ENCODE assay signal across 1 cellular context in the genomic region with DNA sequence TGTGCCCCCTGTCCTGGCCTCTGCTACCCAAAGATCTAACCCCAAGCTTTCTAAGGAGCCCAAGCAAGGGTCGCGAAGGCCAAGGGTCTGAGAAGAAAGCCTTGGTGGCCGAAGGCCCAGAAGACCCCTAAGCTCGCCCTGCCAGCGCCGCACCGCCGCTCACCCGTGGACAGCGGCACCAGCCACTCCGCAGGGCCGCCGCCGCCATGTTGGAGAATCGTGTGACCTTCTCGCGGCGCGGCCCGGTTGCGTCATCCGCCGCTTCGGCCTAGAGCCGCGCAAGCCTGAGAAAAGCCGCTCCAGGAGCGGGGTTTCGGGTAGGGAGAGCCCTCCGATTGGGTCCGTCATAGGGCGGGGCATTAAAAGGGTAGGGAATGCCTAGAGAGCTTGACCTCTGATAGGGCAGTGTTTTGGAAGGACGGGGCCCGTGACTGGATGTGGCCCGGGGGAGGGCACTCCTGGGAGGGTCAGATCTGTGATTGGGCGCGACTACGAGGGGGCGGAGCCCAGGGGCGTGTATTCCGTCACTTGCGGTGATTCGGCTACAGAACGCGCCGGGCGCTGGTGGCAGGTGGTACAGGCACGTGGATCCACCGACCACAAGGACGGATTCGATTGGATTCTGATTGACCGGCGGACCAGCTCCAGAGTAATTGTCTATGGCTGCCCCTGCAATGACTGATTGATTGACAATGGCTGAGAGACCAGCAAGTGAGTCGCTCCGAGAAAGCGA.
A peak's percentile ranks its signal among the peaks of the same experiment; 100 is the strongest.
TF ChIP-seq lines count a peak whose summit lies in the region.

A gene with protein sequence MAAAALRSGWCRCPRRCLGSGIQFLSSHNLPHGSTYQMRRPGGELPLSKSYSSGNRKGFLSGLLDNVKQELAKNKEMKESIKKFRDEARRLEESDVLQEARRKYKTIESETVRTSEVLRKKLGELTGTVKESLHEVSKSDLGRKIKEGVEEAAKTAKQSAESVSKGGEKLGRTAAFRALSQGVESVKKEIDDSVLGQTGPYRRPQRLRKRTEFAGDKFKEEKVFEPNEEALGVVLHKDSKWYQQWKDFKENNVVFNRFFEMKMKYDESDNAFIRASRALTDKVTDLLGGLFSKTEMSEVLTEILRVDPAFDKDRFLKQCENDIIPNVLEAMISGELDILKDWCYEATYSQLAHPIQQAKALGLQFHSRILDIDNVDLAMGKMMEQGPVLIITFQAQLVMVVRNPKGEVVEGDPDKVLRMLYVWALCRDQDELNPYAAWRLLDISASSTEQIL (minus strand): TSS at position 223 of the 733 bp plus-strand sequence. CDS start 15 bp downstream, at position 208.

TF ChIP-seq in HEK293, 187 proteins besides CTCF, POLR2A, EP300 and RAD21 (continued from another document and continues in another):
- TF ChIP-seq, protein P1, sequence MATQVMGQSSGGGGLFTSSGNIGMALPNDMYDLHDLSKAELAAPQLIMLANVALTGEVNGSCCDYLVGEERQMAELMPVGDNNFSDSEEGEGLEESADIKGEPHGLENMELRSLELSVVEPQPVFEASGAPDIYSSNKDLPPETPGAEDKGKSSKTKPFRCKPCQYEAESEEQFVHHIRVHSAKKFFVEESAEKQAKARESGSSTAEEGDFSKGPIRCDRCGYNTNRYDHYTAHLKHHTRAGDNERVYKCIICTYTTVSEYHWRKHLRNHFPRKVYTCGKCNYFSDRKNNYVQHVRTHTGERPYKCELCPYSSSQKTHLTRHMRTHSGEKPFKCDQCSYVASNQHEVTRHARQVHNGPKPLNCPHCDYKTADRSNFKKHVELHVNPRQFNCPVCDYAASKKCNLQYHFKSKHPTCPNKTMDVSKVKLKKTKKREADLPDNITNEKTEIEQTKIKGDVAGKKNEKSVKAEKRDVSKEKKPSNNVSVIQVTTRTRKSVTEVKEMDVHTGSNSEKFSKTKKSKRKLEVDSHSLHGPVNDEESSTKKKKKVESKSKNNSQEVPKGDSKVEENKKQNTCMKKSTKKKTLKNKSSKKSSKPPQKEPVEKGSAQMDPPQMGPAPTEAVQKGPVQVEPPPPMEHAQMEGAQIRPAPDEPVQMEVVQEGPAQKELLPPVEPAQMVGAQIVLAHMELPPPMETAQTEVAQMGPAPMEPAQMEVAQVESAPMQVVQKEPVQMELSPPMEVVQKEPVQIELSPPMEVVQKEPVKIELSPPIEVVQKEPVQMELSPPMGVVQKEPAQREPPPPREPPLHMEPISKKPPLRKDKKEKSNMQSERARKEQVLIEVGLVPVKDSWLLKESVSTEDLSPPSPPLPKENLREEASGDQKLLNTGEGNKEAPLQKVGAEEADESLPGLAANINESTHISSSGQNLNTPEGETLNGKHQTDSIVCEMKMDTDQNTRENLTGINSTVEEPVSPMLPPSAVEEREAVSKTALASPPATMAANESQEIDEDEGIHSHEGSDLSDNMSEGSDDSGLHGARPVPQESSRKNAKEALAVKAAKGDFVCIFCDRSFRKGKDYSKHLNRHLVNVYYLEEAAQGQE (tag by site-specific recombination; IDR thresholded peaks at IDR 0.05), result peak; percentile 91
- TF ChIP-seq ZNF776 (tag by site-specific recombination; IDR thresholded peaks at IDR 0.05; ENCODE audit: borderline replicate concordance), result no peak
- TF ChIP-seq, protein P2, sequence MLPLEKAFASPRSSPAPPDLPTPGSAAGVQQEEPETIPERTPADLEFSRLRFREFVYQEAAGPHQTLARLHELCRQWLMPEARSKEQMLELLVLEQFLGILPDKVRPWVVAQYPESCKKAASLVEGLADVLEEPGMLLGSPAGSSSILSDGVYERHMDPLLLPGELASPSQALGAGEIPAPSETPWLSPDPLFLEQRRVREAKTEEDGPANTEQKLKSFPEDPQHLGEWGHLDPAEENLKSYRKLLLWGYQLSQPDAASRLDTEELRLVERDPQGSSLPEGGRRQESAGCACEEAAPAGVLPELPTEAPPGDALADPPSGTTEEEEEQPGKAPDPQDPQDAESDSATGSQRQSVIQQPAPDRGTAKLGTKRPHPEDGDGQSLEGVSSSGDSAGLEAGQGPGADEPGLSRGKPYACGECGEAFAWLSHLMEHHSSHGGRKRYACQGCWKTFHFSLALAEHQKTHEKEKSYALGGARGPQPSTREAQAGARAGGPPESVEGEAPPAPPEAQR (tag by site-specific recombination; IDR thresholded peaks at IDR 0.05), result no peak
- no peak; the same call in 1 of the 2 replicates for TF ChIP-seq ZNF701 (tag by site-specific recombination; IDR thresholded peaks at IDR 0.05)
- TF ChIP-seq KLF9 (tag by site-specific recombination; IDR thresholded peaks at IDR 0.05; ENCODE audit: low read depth), result peak; percentile 80
- no peak for TF ChIP-seq MZF1 (tag by site-specific recombination; IDR thresholded peaks at IDR 0.05; ENCODE audit: borderline replicate concordance)
- TF ChIP-seq ZNF707 (tag by site-specific recombination; IDR thresholded peaks at IDR 0.05), result no peak
- peak; percentile 93 for TF ChIP-seq ZNF610 (tag by site-specific recombination; IDR thresholded peaks at IDR 0.05; ENCODE audit: borderline replicate concordance)
- no peak for TF ChIP-seq ZNF600 (tag by site-specific recombination; IDR thresholded peaks at IDR 0.05)
- TF ChIP-seq ZNF623 (tag by site-specific recombination; IDR thresholded peaks at IDR 0.05), result no peak
- TF ChIP-seq ZSCAN30 (tag by site-specific recombination; IDR thresholded peaks at IDR 0.05), result peak; percentile 55
- no peak for TF ChIP-seq ZNF830 (tag by site-specific recombination; IDR thresholded peaks at IDR 0.05; ENCODE audit: low read depth)
- no peak for TF ChIP-seq ZNF114 (tag by site-specific recombination; IDR thresholded peaks at IDR 0.05)
- TF ChIP-seq, protein P3, sequence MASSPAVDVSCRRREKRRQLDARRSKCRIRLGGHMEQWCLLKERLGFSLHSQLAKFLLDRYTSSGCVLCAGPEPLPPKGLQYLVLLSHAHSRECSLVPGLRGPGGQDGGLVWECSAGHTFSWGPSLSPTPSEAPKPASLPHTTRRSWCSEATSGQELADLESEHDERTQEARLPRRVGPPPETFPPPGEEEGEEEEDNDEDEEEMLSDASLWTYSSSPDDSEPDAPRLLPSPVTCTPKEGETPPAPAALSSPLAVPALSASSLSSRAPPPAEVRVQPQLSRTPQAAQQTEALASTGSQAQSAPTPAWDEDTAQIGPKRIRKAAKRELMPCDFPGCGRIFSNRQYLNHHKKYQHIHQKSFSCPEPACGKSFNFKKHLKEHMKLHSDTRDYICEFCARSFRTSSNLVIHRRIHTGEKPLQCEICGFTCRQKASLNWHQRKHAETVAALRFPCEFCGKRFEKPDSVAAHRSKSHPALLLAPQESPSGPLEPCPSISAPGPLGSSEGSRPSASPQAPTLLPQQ (tag by site-specific recombination; IDR thresholded peaks at IDR 0.05), result 0 out of 2 replicates have a peak, but pooled peaks have one; percentile 7
- TF ChIP-seq BCL11B (tag by site-specific recombination; IDR thresholded peaks at IDR 0.05; ENCODE audit: low read depth), result 0 out of 2 replicates have a peak, but pooled peaks have one; percentile 59
- no peak for TF ChIP-seq ZNF768 (tag by site-specific recombination; IDR thresholded peaks at IDR 0.05)
- TF ChIP-seq SP2 (tag by site-specific recombination; IDR thresholded peaks at IDR 0.05), result peak; percentile 100
- TF ChIP-seq ZFP3 (tag by site-specific recombination; IDR thresholded peaks at IDR 0.05; ENCODE audit: low read depth), result no peak
- TF ChIP-seq ZEB2 (tag by site-specific recombination; IDR thresholded peaks at IDR 0.05), result peak; percentile 82
- TF ChIP-seq, protein P4, sequence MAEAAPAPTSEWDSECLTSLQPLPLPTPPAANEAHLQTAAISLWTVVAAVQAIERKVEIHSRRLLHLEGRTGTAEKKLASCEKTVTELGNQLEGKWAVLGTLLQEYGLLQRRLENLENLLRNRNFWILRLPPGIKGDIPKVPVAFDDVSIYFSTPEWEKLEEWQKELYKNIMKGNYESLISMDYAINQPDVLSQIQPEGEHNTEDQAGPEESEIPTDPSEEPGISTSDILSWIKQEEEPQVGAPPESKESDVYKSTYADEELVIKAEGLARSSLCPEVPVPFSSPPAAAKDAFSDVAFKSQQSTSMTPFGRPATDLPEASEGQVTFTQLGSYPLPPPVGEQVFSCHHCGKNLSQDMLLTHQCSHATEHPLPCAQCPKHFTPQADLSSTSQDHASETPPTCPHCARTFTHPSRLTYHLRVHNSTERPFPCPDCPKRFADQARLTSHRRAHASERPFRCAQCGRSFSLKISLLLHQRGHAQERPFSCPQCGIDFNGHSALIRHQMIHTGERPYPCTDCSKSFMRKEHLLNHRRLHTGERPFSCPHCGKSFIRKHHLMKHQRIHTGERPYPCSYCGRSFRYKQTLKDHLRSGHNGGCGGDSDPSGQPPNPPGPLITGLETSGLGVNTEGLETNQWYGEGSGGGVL (tag by site-specific recombination; IDR thresholded peaks at IDR 0.05), result no peak
- TF ChIP-seq ZNF76 (tag by site-specific recombination; IDR thresholded peaks at IDR 0.05; ENCODE audit: borderline replicate concordance, low read depth), result peak; percentile 54; the same call in 1 of the 2 replicates
- peak; percentile 61; the same call in 1 of the 2 replicates for TF ChIP-seq KLF8 (tag by site-specific recombination; IDR thresholded peaks at IDR 0.05)
- peak; percentile 59; the same call in 1 of the 2 replicates for TF ChIP-seq ZNF391 (tag by site-specific recombination; IDR thresholded peaks at IDR 0.05; ENCODE audit: borderline replicate concordance, low read depth)
- TF ChIP-seq, protein P5, sequence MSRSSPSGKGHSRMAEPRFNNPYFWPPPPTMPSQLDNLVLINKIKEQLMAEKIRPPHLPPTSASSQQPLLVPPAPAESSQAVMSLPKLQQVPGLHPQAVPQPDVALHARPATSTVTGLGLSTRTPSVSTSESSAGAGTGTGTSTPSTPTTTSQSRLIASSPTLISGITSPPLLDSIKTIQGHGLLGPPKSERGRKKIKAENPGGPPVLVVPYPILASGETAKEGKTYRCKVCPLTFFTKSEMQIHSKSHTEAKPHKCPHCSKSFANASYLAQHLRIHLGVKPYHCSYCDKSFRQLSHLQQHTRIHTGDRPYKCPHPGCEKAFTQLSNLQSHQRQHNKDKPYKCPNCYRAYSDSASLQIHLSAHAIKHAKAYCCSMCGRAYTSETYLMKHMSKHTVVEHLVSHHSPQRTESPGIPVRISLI (tag by site-specific recombination; IDR thresholded peaks at IDR 0.05), result no peak
- no peak for TF ChIP-seq ZNF624 (tag by site-specific recombination; IDR thresholded peaks at IDR 0.05)
- TF ChIP-seq SCRT1 (tag by site-specific recombination; IDR thresholded peaks at IDR 0.05; ENCODE audit: borderline replicate concordance), result no peak
- TF ChIP-seq ZNF791 (tag by site-specific recombination; IDR thresholded peaks at IDR 0.05), result no peak
- TF ChIP-seq GFI1B (tag by site-specific recombination; IDR thresholded peaks at IDR 0.05), result no peak
- TF ChIP-seq KLF16 (tag by site-specific recombination; IDR thresholded peaks at IDR 0.05), result peak; percentile 61; the same call in 1 of the 2 replicates
- peak; percentile 20; the same call in 1 of the 2 replicates for TF ChIP-seq IKZF3 (tag by site-specific recombination; IDR thresholded peaks at IDR 0.05)
- TF ChIP-seq, protein P6, sequence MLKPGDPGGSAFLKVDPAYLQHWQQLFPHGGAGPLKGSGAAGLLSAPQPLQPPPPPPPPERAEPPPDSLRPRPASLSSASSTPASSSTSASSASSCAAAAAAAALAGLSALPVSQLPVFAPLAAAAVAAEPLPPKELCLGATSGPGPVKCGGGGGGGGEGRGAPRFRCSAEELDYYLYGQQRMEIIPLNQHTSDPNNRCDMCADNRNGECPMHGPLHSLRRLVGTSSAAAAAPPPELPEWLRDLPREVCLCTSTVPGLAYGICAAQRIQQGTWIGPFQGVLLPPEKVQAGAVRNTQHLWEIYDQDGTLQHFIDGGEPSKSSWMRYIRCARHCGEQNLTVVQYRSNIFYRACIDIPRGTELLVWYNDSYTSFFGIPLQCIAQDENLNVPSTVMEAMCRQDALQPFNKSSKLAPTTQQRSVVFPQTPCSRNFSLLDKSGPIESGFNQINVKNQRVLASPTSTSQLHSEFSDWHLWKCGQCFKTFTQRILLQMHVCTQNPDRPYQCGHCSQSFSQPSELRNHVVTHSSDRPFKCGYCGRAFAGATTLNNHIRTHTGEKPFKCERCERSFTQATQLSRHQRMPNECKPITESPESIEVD (tag by site-specific recombination; IDR thresholded peaks at IDR 0.05), result no peak
- TF ChIP-seq, protein P7, sequence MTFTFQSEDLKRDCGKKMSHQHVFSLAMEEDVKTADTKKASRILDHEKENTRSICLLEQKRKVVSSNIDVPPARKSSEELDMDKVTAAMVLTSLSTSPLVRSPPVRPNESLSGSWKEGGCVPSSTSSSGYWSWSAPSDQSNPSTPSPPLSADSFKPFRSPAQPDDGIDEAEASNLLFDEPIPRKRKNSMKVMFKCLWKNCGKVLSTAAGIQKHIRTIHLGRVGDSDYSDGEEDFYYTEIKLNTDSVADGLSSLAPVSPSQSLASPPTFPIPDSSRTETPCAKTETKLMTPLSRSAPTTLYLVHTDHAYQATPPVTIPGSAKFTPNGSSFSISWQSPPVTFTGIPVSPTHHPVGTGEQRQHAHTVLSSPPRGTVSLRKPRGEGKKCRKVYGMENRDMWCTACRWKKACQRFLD (tag by site-specific recombination; IDR thresholded peaks at IDR 0.05), result no peak
- no peak for TF ChIP-seq REPIN1 (tag by site-specific recombination; IDR thresholded peaks at IDR 0.05; ENCODE audit: low read depth)
- TF ChIP-seq, protein P8, sequence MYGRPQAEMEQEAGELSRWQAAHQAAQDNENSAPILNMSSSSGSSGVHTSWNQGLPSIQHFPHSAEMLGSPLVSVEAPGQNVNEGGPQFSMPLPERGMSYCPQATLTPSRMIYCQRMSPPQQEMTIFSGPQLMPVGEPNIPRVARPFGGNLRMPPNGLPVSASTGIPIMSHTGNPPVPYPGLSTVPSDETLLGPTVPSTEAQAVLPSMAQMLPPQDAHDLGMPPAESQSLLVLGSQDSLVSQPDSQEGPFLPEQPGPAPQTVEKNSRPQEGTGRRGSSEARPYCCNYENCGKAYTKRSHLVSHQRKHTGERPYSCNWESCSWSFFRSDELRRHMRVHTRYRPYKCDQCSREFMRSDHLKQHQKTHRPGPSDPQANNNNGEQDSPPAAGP (tag by site-specific recombination; IDR thresholded peaks at IDR 0.05), result peak; percentile 60
- TF ChIP-seq, protein P9, sequence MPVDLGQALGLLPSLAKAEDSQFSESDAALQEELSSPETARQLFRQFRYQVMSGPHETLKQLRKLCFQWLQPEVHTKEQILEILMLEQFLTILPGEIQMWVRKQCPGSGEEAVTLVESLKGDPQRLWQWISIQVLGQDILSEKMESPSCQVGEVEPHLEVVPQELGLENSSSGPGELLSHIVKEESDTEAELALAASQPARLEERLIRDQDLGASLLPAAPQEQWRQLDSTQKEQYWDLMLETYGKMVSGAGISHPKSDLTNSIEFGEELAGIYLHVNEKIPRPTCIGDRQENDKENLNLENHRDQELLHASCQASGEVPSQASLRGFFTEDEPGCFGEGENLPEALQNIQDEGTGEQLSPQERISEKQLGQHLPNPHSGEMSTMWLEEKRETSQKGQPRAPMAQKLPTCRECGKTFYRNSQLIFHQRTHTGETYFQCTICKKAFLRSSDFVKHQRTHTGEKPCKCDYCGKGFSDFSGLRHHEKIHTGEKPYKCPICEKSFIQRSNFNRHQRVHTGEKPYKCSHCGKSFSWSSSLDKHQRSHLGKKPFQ (tag by site-specific recombination; IDR thresholded peaks at IDR 0.05), result no peak
- peak; percentile 88; the same call in 1 of the 2 replicates for TF ChIP-seq KLF10 (tag by site-specific recombination; IDR thresholded peaks at IDR 0.05)
- TF ChIP-seq, protein P10, sequence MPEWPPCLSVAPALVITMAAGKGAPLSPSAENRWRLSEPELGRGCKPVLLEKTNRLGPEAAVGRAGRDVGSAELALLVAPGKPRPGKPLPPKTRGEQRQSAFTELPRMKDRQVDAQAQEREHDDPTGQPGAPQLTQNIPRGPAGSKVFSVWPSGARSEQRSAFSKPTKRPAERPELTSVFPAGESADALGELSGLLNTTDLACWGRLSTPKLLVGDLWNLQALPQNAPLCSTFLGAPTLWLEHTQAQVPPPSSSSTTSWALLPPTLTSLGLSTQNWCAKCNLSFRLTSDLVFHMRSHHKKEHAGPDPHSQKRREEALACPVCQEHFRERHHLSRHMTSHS (tag by site-specific recombination; IDR thresholded peaks at IDR 0.05), result no peak
- no peak for TF ChIP-seq ZNF112 (tag by site-specific recombination; IDR thresholded peaks at IDR 0.05)
- peak; percentile 39; the same call in 1 of the 2 replicates for TF ChIP-seq KLF1 (tag by site-specific recombination; IDR thresholded peaks at IDR 0.05)
